15 cellular contexts compared by ENCODE assay signal in genomic region chr10:6781133-6781770, GRCh38.
A peak's percentile ranks its signal among the peaks of the same experiment; 100 is the strongest.
DNase-seq lines count a peak whose midpoint lies in the region; ATAC-seq and TF ChIP-seq lines count a peak whose summit lies in the region.
"Had no signal": no experiment of that assay in that cellular context is flagged by ENCODE, and none has a peak within 500 bp of the region (broad histone marks: within the 10 kb centered on the region; RNA-seq: fewer than 3 reads in every experiment).

No MANE protein-coding gene starts in this region.

- TF ChIP-seq POLR2A in sigmoid colon (IDR thresholded peaks at IDR 0.05): no peak

- peak; percentile 12 for DNase-seq in GM06990 (ENCODE audit: extremely low read depth, insufficient read length)
- DNase-seq in RPMI8226: peak; percentile 20
- no peak for DNase-seq in cerebellar nuclear complex (lab: John Stamatoyannopoulos, UW)
- DNase-seq in sigmoid colon: no peak
- no peak for DNase-seq in HT-29 (ENCODE audit: low spot score)
- DNase-seq in activated CD4-positive, alpha-beta T cell treated with anti-CD3 and anti-CD28 coated beads for 1 hour: no peak
- DNase-seq: activated CD4-positive, alpha-beta T cell treated with anti-CD3 and anti-CD28 coated beads, Interleukin-2, amount 10 ng/mL, durations not matched to agents 7 days and 5 days; cortex of kidney; DMS153; NCI-H1436; stimulated activated CD4-positive, alpha-beta T cell treated with anti-CD3 and anti-CD28 coated beads, Interleukin-2, amount 100 ng/mL, for 48 hours had no signal

- peak; percentile 60 for ATAC-seq in GM19395 (IDR thresholded peaks at IDR 0.05; ENCODE audit: unreplicated experiment)
- peak; percentile 54 for ATAC-seq in HG02884 (IDR thresholded peaks at IDR 0.05; ENCODE audit: unreplicated experiment)
- ATAC-seq: esophagus mucosa had no signal

- H3K9me3 ChIP-seq in sigmoid colon: no peaks in the 10 kb centered on the region

- intact Hi-C loops in sigmoid colon (cut with DNase I): no loop called here

- no peak for TF ChIP-seq CTCF in GM06990 (IDR thresholded peaks at IDR 0.05; ENCODE audit: insufficient read depth, low read length, poor library complexity, severe bottlenecking)
- TF ChIP-seq CTCF in sigmoid colon (IDR thresholded peaks at IDR 0.05): no peak

- no peak overlapping the region for H3K27ac ChIP-seq in sigmoid colon
- H3K27ac ChIP-seq: hepatocyte had no signal

- H3K4me1 ChIP-seq in sigmoid colon: peaks cover 0 to 4% (median 1%) of the 10 kb centered on the region in 4 donors

- H3K27me3 ChIP-seq in GM06990 (replicated peaks; ENCODE audit: control insufficient read depth, insufficient read depth, low read length) (no peaks in the 10 kb centered on the region), sigmoid colon (peaks cover 0 to 11% (median 0%) of the 10 kb centered on the region in 3 donors)
- H3K27me3 ChIP-seq: hepatocyte had no signal

- no peak overlapping the region for H3K4me3 ChIP-seq in GM06990 (replicated peaks; ENCODE audit: low read depth, low read length)
- H3K4me3 ChIP-seq in sigmoid colon: no peak overlapping the region
- H3K4me3 ChIP-seq: hepatocyte had no signal

- 45 to 50% methylated on average over 3 of the region's 3 CpGs for WGBS in sigmoid colon, 2 donors

- H3K36me3 ChIP-seq in GM06990 (ENCODE audit: control insufficient read depth, insufficient read depth, low read length) (no peaks in the 10 kb centered on the region), sigmoid colon (no peaks in the 10 kb centered on the region)

- no peak for TF ChIP-seq EP300 in sigmoid colon (IDR thresholded peaks at IDR 0.05)

Comparison
In these comparisons a context has a peak if more than half of its experiments do, and no peak if none do; other contexts are left out.
1. DNase-seq: peak in GM06990 (single experiment) and RPMI8226 (single experiment); none in cerebellar nuclear complex (0 of 2), sigmoid colon (single experiment), HT-29 (single experiment) and activated CD4-positive, alpha-beta T cell treated with anti-CD3 and anti-CD28 coated beads for 1 hour (single experiment).